Comparison of ENCODE assay signal across 30 cellular contexts in the genomic region with DNA sequence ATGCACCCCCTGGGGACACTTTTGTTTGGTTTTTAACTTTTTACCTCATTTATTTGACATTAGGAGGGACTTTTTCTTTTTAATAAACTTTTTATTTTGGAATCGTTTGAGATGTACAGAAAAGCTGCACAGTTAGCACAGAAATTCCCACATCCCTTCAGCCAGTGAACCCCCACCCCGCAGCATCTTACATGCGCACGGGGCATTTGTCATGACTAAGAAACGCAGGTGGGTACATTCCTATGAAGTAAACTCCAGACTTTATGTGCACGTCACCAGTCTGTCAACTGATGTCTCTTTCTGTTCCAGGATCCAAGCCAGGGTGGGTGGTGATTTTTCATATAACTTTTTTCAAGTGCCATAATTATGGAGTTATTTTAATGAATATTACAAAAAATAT. TPM values are rescaled to one million over a fixed set of nuclear protein-coding genes. Genes with fewer than 3 reads are reported as not detected.
DNase-seq lines count a peak whose midpoint lies in the region; ATAC-seq and TF ChIP-seq lines count a peak whose summit lies in the region.
"Had no signal": no experiment of that assay in that cellular context is flagged by ENCODE, and none has a peak within 500 bp of the region (broad histone marks: within the 10 kb centered on the region; RNA-seq: fewer than 3 reads in every experiment).

No MANE protein-coding gene starts in this region.

- DNase-seq in activated T-cell treated with anti-CD3 and anti-CD28 coated beads, Interleukin-2, amount 50 U/mL, for 24 hours, result no peak
- DNase-seq in activated T-cell treated with anti-CD3 and anti-CD28 coated beads for 4 hours (no peak), immature natural killer cell (no peak), NCI-H1417 (lab: John Stamatoyannopoulos, UW) (no peak), NCI-H345 treated with DMSO at 0.1 percent for 48 hours (lab: John Stamatoyannopoulos, UW; ENCODE audit: unreplicated experiment) (no peak)
- DNase-seq in CD4-positive, alpha-beta T cell, result no peak
- no peak for DNase-seq in activated CD4-positive, alpha-beta memory T cell treated with anti-CD3 and anti-CD28 coated beads, Interleukin-2, amount 10 ng/mL, durations not matched to agents 7 days and 5 days
- DNase-seq: esophagus squamous epithelium; heart left ventricle; kidney; MM.1S; NCI-H1436; NCI-H345; NCI-H774; psoas muscle; SHP77; sigmoid colon; stimulated activated CD4-positive, alpha-beta T cell treated with anti-CD3 and anti-CD28 coated beads, Interleukin-12 subunit alpha, Interleukin-12 subunit beta, amount 100 ng/mL, for 4 hours; stimulated activated CD4-positive, alpha-beta T cell treated with anti-CD3 and anti-CD28 coated beads, Interleukin-2, amount 100 ng/mL, for 48 hours; stomach; uterus had no signal

- H3K9me3 Mint-ChIP-seq in activated T-cell treated with anti-CD3 and anti-CD28 coated beads, Interleukin-2, amount 50 U/mL, for 24 hours, result no peaks in the 10 kb centered on the region
- H3K9me3 Mint-ChIP-seq in CD4-positive, alpha-beta T cell, result no peaks in the 10 kb centered on the region
- no peaks in the 10 kb centered on the region for H3K9me3 Mint-ChIP-seq in activated CD4-positive, alpha-beta memory T cell treated with anti-CD3 and anti-CD28 coated beads, Interleukin-2, amount 10 ng/mL, durations not matched to agents 7 days and 5 days
- no peaks in the 10 kb centered on the region for H3K9me3 Mint-ChIP-seq in immature natural killer cell

- H3K27me3 ChIP-seq in CD4-positive, alpha-beta T cell (ENCODE audit: control insufficient read depth, insufficient read depth, low read length), result no peaks in the 10 kb centered on the region
- H3K27me3 ChIP-seq: cardiac muscle cell, sigmoid colon, uterus had no signal

- peak overlapping the region; percentile 76 for H3K4me3 Mint-ChIP-seq in activated T-cell treated with anti-CD3 and anti-CD28 coated beads, Interleukin-2, amount 50 U/mL, for 24 hours
- peak overlapping the region; percentile 89 for H3K4me3 Mint-ChIP-seq in CD4-positive, alpha-beta T cell
- H3K4me3 Mint-ChIP-seq in activated CD4-positive, alpha-beta memory T cell treated with anti-CD3 and anti-CD28 coated beads, Interleukin-2, amount 10 ng/mL, durations not matched to agents 7 days and 5 days, result peak overlapping the region; percentile 8
- peak overlapping the region in 2 of 5 donors; percentile 10 to 91 for H3K4me3 Mint-ChIP-seq in immature natural killer cell
- H3K4me3 Mint-ChIP-seq: mesothelial cell of epicardium had no signal

- no peak for ATAC-seq in CD4-positive, alpha-beta T cell (ENCODE audit: poor library complexity)
- ATAC-seq in HG03108 (IDR thresholded peaks at IDR 0.05; ENCODE audit: unreplicated experiment), result no peak
- ATAC-seq: foreskin keratinocyte, heart left ventricle, Panc1, psoas muscle had no signal

- intact Hi-C loops in CD4-positive, alpha-beta T cell (cut with DNase I, micrococcal nuclease), result loop anchor here (1.0 to 5.0 kb wide), 3 partner anchors 8 to 49 kb away; no protein-coding TSS in a partner anchor

- H3K4me1 Mint-ChIP-seq in activated T-cell treated with anti-CD3 and anti-CD28 coated beads, Interleukin-2, amount 50 U/mL, for 24 hours (ENCODE audit: low read depth), result peaks cover 96% of the 10 kb centered on the region
- peaks cover 98% of the 10 kb centered on the region for H3K4me1 Mint-ChIP-seq in CD4-positive, alpha-beta T cell (ENCODE audit: low read depth)
- H3K4me1 Mint-ChIP-seq in activated CD4-positive, alpha-beta memory T cell treated with anti-CD3 and anti-CD28 coated beads, Interleukin-2, amount 10 ng/mL, durations not matched to agents 7 days and 5 days, result peaks cover 76% of the 10 kb centered on the region
- H3K4me1 Mint-ChIP-seq in immature natural killer cell, result peaks cover 67 to 75% of the 10 kb centered on the region in 2 donors

- peak overlapping the region; percentile 35 for H3K27ac Mint-ChIP-seq in activated T-cell treated with anti-CD3 and anti-CD28 coated beads, Interleukin-2, amount 50 U/mL, for 24 hours
- peak overlapping the region; percentile 95 for H3K27ac Mint-ChIP-seq in CD4-positive, alpha-beta T cell
- H3K27ac Mint-ChIP-seq in activated CD4-positive, alpha-beta memory T cell treated with anti-CD3 and anti-CD28 coated beads, Interleukin-2, amount 10 ng/mL, durations not matched to agents 7 days and 5 days, result no peak overlapping the region
- peak overlapping the region; percentile 94 to 99 (median 98) for H3K27ac Mint-ChIP-seq in immature natural killer cell
- H3K27ac Mint-ChIP-seq: mesothelial cell of epicardium had no signal

- no peaks in the 10 kb centered on the region for H3K27me3 Mint-ChIP-seq in activated T-cell treated with anti-CD3 and anti-CD28 coated beads, Interleukin-2, amount 50 U/mL, for 24 hours
- H3K27me3 Mint-ChIP-seq in CD4-positive, alpha-beta T cell, result no peaks in the 10 kb centered on the region
- H3K27me3 Mint-ChIP-seq in activated CD4-positive, alpha-beta memory T cell treated with anti-CD3 and anti-CD28 coated beads, Interleukin-2, amount 10 ng/mL, durations not matched to agents 7 days and 5 days, result peaks cover 4% of the 10 kb centered on the region
- H3K27me3 Mint-ChIP-seq in immature natural killer cell (ENCODE audit: low read depth in 3 of 3), result peaks cover 4 to 15% (median 9%) of the 10 kb centered on the region in 3 donors
- H3K27me3 Mint-ChIP-seq: naive B cell had no signal

- H3K36me3 Mint-ChIP-seq in activated T-cell treated with anti-CD3 and anti-CD28 coated beads, Interleukin-2, amount 50 U/mL, for 24 hours (ENCODE audit: low read depth), result no peaks in the 10 kb centered on the region
- peaks cover 38% of the 10 kb centered on the region for H3K36me3 Mint-ChIP-seq in CD4-positive, alpha-beta T cell (ENCODE audit: low read depth)
- H3K36me3 Mint-ChIP-seq in activated CD4-positive, alpha-beta memory T cell treated with anti-CD3 and anti-CD28 coated beads, Interleukin-2, amount 10 ng/mL, durations not matched to agents 7 days and 5 days (ENCODE audit: low read depth), result peaks cover 8% of the 10 kb centered on the region
- no peaks in the 10 kb centered on the region for H3K36me3 Mint-ChIP-seq in immature natural killer cell
- H3K36me3 Mint-ChIP-seq: mesothelial cell of epicardium had no signal

- peak overlapping the region; percentile 94 for H3K27ac ChIP-seq in CD4-positive, alpha-beta T cell (ENCODE audit: low read depth, low read length)
- H3K27ac ChIP-seq: cardiac muscle cell, foreskin keratinocyte, KMS-11, psoas muscle, sigmoid colon, uterus had no signal

- no peak for TF ChIP-seq CTCF in CD4-positive, alpha-beta T cell (IDR thresholded peaks at IDR 0.05)

- CTCF ChIA-PET in CD4-positive, alpha-beta T cell (lab: Charles Lee), result interaction anchor here (0.7 to 2.9 kb wide), 9 partner anchors 8 to 71 kb away, joined by 3 to 18 read pairs (median 9); no protein-coding TSS in a partner anchor
- CTCF ChIA-PET in activated CD4-positive, alpha-beta memory T cell treated with anti-CD3 and anti-CD28 coated beads, Interleukin-2, amount 10 ng/mL, durations not matched to agents 7 days and 5 days (lab: Charles Lee), result interaction anchor here (0.9 to 1.7 kb wide), 6 partner anchors 8 to 115 kb away, joined by 3 to 7 read pairs (median 4); no protein-coding TSS in a partner anchor

- POLR2A ChIA-PET in CD4-positive, alpha-beta T cell (lab: Charles Lee), result interaction anchor here (0.8 to 3.9 kb wide), 9 partner anchors 9 to 267 kb away, joined by 3 to 54 read pairs (median 4); no protein-coding TSS in a partner anchor
- POLR2A ChIA-PET in activated CD4-positive, alpha-beta memory T cell treated with anti-CD3 and anti-CD28 coated beads, Interleukin-2, amount 10 ng/mL, durations not matched to agents 7 days and 5 days (lab: Charles Lee), result interaction anchor here (1.0 to 4.4 kb wide), 7 partner anchors 9 to 269 kb away, joined by 3 to 62 read pairs (median 7); partner anchors contain the start of gene PRELID3B

- no peaks in the 10 kb centered on the region for H3K9me3 ChIP-seq in CD4-positive, alpha-beta T cell (ENCODE audit: control insufficient read depth, low read length)
- H3K9me3 ChIP-seq: Caco-2, esophagus squamous epithelium, heart left ventricle, psoas muscle, sigmoid colon, stomach, uterus had no signal

RNA-seq across cellular contexts. Expression of gene ZNF831, which starts 4.9 kb away (rescaled TPM):
- 10 to 100 TPM; 24.9 to 25.9 TPM for total RNA-seq in CD4-positive, alpha-beta T cell
- 10 to 100 TPM; 12.1 to 12.7 TPM for total RNA-seq in activated CD4-positive, alpha-beta memory T cell treated with anti-CD3 and anti-CD28 coated beads, Interleukin-2, amount 10 ng/mL, durations not matched to agents 7 days and 5 days
- 1 to 10 TPM in 2 of 3 donors, under 1 TPM in 1; 0.59 to 8.4 (median 2.0) TPM for polyA plus RNA-seq in immature natural killer cell
- total RNA-seq: astrocyte, Caco-2, cardiac muscle cell, foreskin keratinocyte had no signal
- polyA plus RNA-seq: cardiac muscle cell, foreskin keratinocyte had no signal
